Comparison of ENCODE assay signal across 1 cellular context in the genomic region with DNA sequence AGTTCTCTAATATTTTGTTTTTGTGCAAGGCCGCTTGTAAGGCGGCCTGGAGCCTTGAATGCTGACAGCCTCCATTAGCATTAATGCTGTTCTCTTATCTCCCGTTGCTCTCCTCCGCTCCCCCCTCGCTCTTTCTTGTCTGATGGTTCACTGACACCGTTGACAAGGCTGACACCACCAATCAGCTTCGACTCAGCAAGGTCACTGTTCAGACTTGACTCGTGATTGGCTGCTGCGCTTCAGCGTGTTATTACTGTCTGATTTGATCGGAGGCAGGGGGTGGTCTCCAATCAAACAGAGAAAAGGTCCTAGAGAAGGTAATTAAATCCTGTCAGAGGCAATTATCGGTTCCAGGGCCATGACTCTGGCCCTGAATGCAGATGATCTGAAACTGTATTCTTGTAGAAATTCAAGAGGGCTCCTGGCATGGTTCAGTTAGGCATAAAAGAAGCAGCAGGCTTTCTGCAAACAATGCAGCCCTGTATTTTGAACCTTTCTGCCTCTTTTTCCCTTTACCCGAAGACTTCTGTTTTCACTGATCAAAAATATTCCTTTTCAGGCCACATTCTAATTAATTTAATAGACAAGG.
TF ChIP-seq lines count a peak whose summit lies in the region.

No MANE protein-coding gene starts in this region.

TF ChIP-seq in neural cell, 6 proteins besides CTCF, POLR2A, EP300 and RAD21:
- TF ChIP-seq REST (IDR thresholded peaks at IDR 0.05; ENCODE audit: borderline replicate concordance), result peak; percentile 63
- TF ChIP-seq EZH2 (IDR thresholded peaks at IDR 0.05; ENCODE audit: borderline replicate concordance, insufficient read depth, low read length, poor library complexity, severe bottlenecking), result no peak
- peak; percentile 47 for TF ChIP-seq TAF1 (IDR thresholded peaks at IDR 0.05; ENCODE audit: low read depth)
- TF ChIP-seq SMC3 (conservative IDR thresholded peaks at IDR 0.05; ENCODE audit: poor library complexity), result peak; percentile 10
- peak; percentile 87 for TF ChIP-seq POLR2AphosphoS5 (IDR thresholded peaks at IDR 0.05)
- TF ChIP-seq MXI1 (conservative IDR thresholded peaks at IDR 0.05; ENCODE audit: poor library complexity, severe bottlenecking), result no peak
